ENCODE assay signal across 8 cellular contexts in genomic region chr11:309558-309855, GRCh38. TPM values are rescaled to one million over a fixed set of nuclear protein-coding genes. Genes with fewer than 3 reads are reported as not detected.
DNase-seq lines count a peak whose midpoint lies in the region; FAIRE-seq and TF ChIP-seq lines count a peak whose summit lies in the region.

No MANE protein-coding gene starts in this region.

- H3K27ac ChIP-seq in keratinocyte (ENCODE audit: control insufficient read depth, insufficient read depth, low read length): no peak overlapping the region
- H3K27ac ChIP-seq in spleen: peak overlapping the region; percentile 81 to 97 (median 90)

- dilution Hi-C loops in keratinocyte (cut with MboI; ENCODE audit: extremely low pct_ligation_motif_present, low sequenced_read_pairs): no loop called here

- peak overlapping the region; percentile 35 for H3K4me2 ChIP-seq in keratinocyte (ENCODE audit: control insufficient read depth, extremely low read depth, insufficient read depth, low read depth, low read length)

- TF ChIP-seq POLR2A in spleen (IDR thresholded peaks at IDR 0.05): no peak

- 35 to 53% (median 48%) methylated on average over 2 of the region's 2 CpGs for WGBS in spleen, 5 donors

- H2AFZ ChIP-seq in keratinocyte (ENCODE audit: control insufficient read depth, low read length): no peak overlapping the region

- no peaks in the 10 kb centered on the region for H3K9me3 ChIP-seq in keratinocyte (ENCODE audit: control insufficient read depth, low read depth, low read length)
- H3K9me3 ChIP-seq in spleen: no peaks in the 10 kb centered on the region

- peak overlapping the region; percentile 91 for H3K4me3 Mint-ChIP-seq in activated naive CD8-positive, alpha-beta T cell

- TF ChIP-seq CTCF in keratinocyte (optimal IDR thresholded peaks at IDR 0.05 in 1 of 3, IDR thresholded peaks at IDR 0.05 in 1 of 3, conservative IDR thresholded peaks at IDR 0.05 in 1 of 3; ENCODE audit: extremely low read depth in 1 of 3, insufficient read depth in 2 of 3, low read length in 3 of 3): no peak
- TF ChIP-seq CTCF in spleen (IDR thresholded peaks at IDR 0.05 in 8 of 11, conservative IDR thresholded peaks at IDR 0.05 in 3 of 11): no peak

- H3K4me1 Mint-ChIP-seq in activated naive CD8-positive, alpha-beta T cell (ENCODE audit: low read depth): peaks cover 55% of the 10 kb centered on the region

- H3K36me3 ChIP-seq in keratinocyte (ENCODE audit: control insufficient read depth in 2 of 2, extremely low read depth in 1 of 2, insufficient read depth in 2 of 2, low read length in 2 of 2) (no peaks in the 10 kb centered on the region), spleen (peaks cover 0 to 5% (median 0%) of the 10 kb centered on the region in 6 donors)

- peak overlapping the region in 1 of 3 experiments; percentile 29 for H3K4me3 ChIP-seq in keratinocyte (ENCODE audit: control insufficient read depth in 2 of 3, extremely low read depth in 1 of 3, insufficient read depth in 2 of 3, low read depth in 1 of 3, low read length in 3 of 3)
- H3K4me3 ChIP-seq in spleen: peak overlapping the region; percentile 32 to 74 (median 65)

- POLR2A ChIA-PET in HEK293T (lab: Yijun Ruan, JAX): interaction anchor here (1.1 to 1.4 kb wide), 2 partner anchors 46 to 139 kb away, joined by 3 to 4 read pairs; no protein-coding TSS in a partner anchor

- peaks cover 5% of the 10 kb centered on the region for H3K79me2 ChIP-seq in keratinocyte (ENCODE audit: control insufficient read depth, insufficient read depth, low read length)

- DNase-seq in HEK293T (ENCODE audit: extremely low spot score): no peak
- no peak for DNase-seq in keratinocyte (ENCODE audit: low read depth, low spot score)
- DNase-seq in spleen: no peak
- no peak for DNase-seq in AG08396 (ENCODE audit: low spot score)
- DNase-seq in amygdala (lab: John Stamatoyannopoulos, UW): no peak
- DNase-seq in stimulated activated naive CD4-positive, alpha-beta T cell (lab: John Stamatoyannopoulos, UW): no peak
- DNase-seq in NCI-H2171 treated with DMSO at 0.1 percent for 48 hours (lab: John Stamatoyannopoulos, UW): no peak

- peak overlapping the region; percentile 93 for H3K27ac Mint-ChIP-seq in activated naive CD8-positive, alpha-beta T cell

- H3K27me3 ChIP-seq in keratinocyte (ENCODE audit: control insufficient read depth, extremely low read depth, insufficient read depth, low read length) (no peaks in the 10 kb centered on the region), spleen (replicated peaks in 1 of 7) (no peaks in the 10 kb centered on the region)

- H3K36me3 Mint-ChIP-seq in activated naive CD8-positive, alpha-beta T cell: no peaks in the 10 kb centered on the region

- intact Hi-C loops in spleen (cut with DNase I; ENCODE audit: low total_unique reads): loop anchor here (5.0 kb wide), 1 partner anchor 48 kb away; no protein-coding TSS in a partner anchor

- peaks cover 33% of the 10 kb centered on the region for H3K4me1 ChIP-seq in keratinocyte (ENCODE audit: control insufficient read depth, extremely low read depth, insufficient read depth, low read length)
- peaks cover 38 to 82% (median 67%) of the 10 kb centered on the region in 6 donors for H3K4me1 ChIP-seq in spleen

- H4K20me1 ChIP-seq in keratinocyte (ENCODE audit: control insufficient read depth, extremely low read depth, insufficient read depth, low read length): no peaks in the 10 kb centered on the region

- H3K27me3 Mint-ChIP-seq in activated naive CD8-positive, alpha-beta T cell: no peaks in the 10 kb centered on the region

- no peaks in the 10 kb centered on the region for H3K9me1 ChIP-seq in keratinocyte (ENCODE audit: control insufficient read depth, extremely low read depth, insufficient read depth, low read length)

- no peak overlapping the region for H3K9ac ChIP-seq in keratinocyte (ENCODE audit: control insufficient read depth, extremely low read depth, insufficient read depth, low read length)

- FAIRE-seq in keratinocyte (lab: Jason Lieb, UNC): no peak

- no peaks in the 10 kb centered on the region for H3K9me3 Mint-ChIP-seq in activated naive CD8-positive, alpha-beta T cell (ENCODE audit: low read depth)

- CTCF ChIA-PET in HEK293T (lab: Yijun Ruan, JAX): interaction anchor here (0.8 kb wide), 1 partner anchor 18 kb away, joined by 3 read pairs; no protein-coding TSS in a partner anchor

TF ChIP-seq in HEK293T, 16 proteins besides CTCF, POLR2A, EP300 and RAD21:
- TF ChIP-seq L3MBTL2 (conservative IDR thresholded peaks at IDR 0.05) (0 out of 2 replicates have a peak, but pooled peaks have one; percentile 19), SP1 (IDR thresholded peaks at IDR 0.05) (no peak)

RNA-seq across cellular contexts. Expression of gene IFITM2, which starts 1.9 kb away (rescaled TPM):
- polyA plus RNA-seq in keratinocyte (26.9 to 83.0 TPM (median 72.3 TPM) in 3 replicates), spleen (1,000 to 10,000 TPM in 1 of 3 donors, 100 to 1,000 TPM in 2; 680 to 1,006 (median 885) TPM)
- polyA plus RNA-seq in keratinocyte (2011; ENCODE audit: low read depth): 6.3 TPM
- 64.8 and 210 TPM in 2 replicates for polyA plus RNA-seq in keratinocyte (2011; cell fraction: cytosol; rRNA removed)
- 42.2 and 109 TPM in 2 replicates for polyA plus RNA-seq in keratinocyte (2011; cell fraction: nucleus; rRNA removed)
- polyA plus RNA-seq in keratinocyte (2012; ENCODE audit: low replicate concordance): 53.9 and 150 TPM in 2 replicates
- 20.9 to 46.0 TPM (median 41.8 TPM) in 3 replicates for polyA minus RNA-seq in keratinocyte
- 88.1 TPM for polyA minus RNA-seq in keratinocyte (2011; cell fraction: cytosol; rRNA and poly(A)+ RNA removed)
- 4.3 and 4.6 TPM in 2 replicates for polyA minus RNA-seq in keratinocyte (2011; cell fraction: nucleus; rRNA and poly(A)+ RNA removed)
- total RNA-seq in spleen: 1,000 to 10,000 TPM in 4 of 7 donors, 100 to 1,000 TPM in 3; 507 to 1,635 (median 1,062) TPM

RNA-seq across cellular contexts. Expression of gene IFITM1, which starts 4.3 kb away (rescaled TPM):
- polyA plus RNA-seq in keratinocyte: 333 to 549 TPM (median 333 TPM) in 3 replicates
- 6.0 TPM for polyA plus RNA-seq in keratinocyte (2011; ENCODE audit: low read depth)
- polyA plus RNA-seq in keratinocyte (2011; cell fraction: cytosol; rRNA removed): 283 and 377 TPM in 2 replicates
- 235 and 342 TPM in 2 replicates for polyA plus RNA-seq in keratinocyte (2011; cell fraction: nucleus; rRNA removed)
- polyA plus RNA-seq in keratinocyte (2012; ENCODE audit: low replicate concordance): 25.1 and 252 TPM in 2 replicates
- polyA minus RNA-seq in keratinocyte: 312 to 864 TPM (median 567 TPM) in 3 replicates
- polyA minus RNA-seq in keratinocyte (2011; cell fraction: cytosol; rRNA and poly(A)+ RNA removed): 260 TPM
- 81.1 and 91.2 TPM in 2 replicates for polyA minus RNA-seq in keratinocyte (2011; cell fraction: nucleus; rRNA and poly(A)+ RNA removed)
- total RNA-seq in spleen: 100 to 1,000 TPM; 333 to 670 (median 510) TPM
- 100 to 1,000 TPM; 314 to 496 (median 327) TPM for polyA plus RNA-seq in spleen

RNA-seq across cellular contexts. Expression of gene IFITM5, which starts 10.2 kb away (rescaled TPM):
- polyA plus RNA-seq in keratinocyte (not detected in 3 replicates), spleen (not detected)
- polyA plus RNA-seq in keratinocyte (2011; ENCODE audit: low read depth): not detected
- polyA plus RNA-seq in keratinocyte (2011; cell fraction: cytosol; rRNA removed): not detected in 2 replicates
- not detected in 2 replicates for polyA plus RNA-seq in keratinocyte (2011; cell fraction: nucleus; rRNA removed)
- polyA plus RNA-seq in keratinocyte (2012; ENCODE audit: low replicate concordance): not detected in 2 replicates
- polyA minus RNA-seq in keratinocyte: not detected in 3 replicates
- polyA minus RNA-seq in keratinocyte (2011; cell fraction: cytosol; rRNA and poly(A)+ RNA removed): not detected
- not detected in 2 replicates for polyA minus RNA-seq in keratinocyte (2011; cell fraction: nucleus; rRNA and poly(A)+ RNA removed)
- total RNA-seq in spleen: not detected

RNA-seq across cellular contexts. Expression of gene IFITM3, which starts 11.2 kb away (rescaled TPM):
- polyA plus RNA-seq in keratinocyte (295 to 696 TPM (median 435 TPM) in 3 replicates), spleen (100 to 1,000 TPM; 391 to 618 (median 599) TPM)
- 37.7 TPM for polyA plus RNA-seq in keratinocyte (2011; ENCODE audit: low read depth)
- polyA plus RNA-seq in keratinocyte (2011; cell fraction: cytosol; rRNA removed): 709 and 1,249 TPM in 2 replicates
- 298 and 424 TPM in 2 replicates for polyA plus RNA-seq in keratinocyte (2011; cell fraction: nucleus; rRNA removed)
- polyA plus RNA-seq in keratinocyte (2012; ENCODE audit: low replicate concordance): 467 and 1,605 TPM in 2 replicates
- 528 to 1,935 TPM (median 993 TPM) in 3 replicates for polyA minus RNA-seq in keratinocyte
- 925 TPM for polyA minus RNA-seq in keratinocyte (2011; cell fraction: cytosol; rRNA and poly(A)+ RNA removed)
- 156 and 170 TPM in 2 replicates for polyA minus RNA-seq in keratinocyte (2011; cell fraction: nucleus; rRNA and poly(A)+ RNA removed)
- total RNA-seq in spleen: 100 to 1,000 TPM; 314 to 942 (median 472) TPM

RNA-seq across cellular contexts. Expression of gene PGGHG, which starts 20.6 kb away (rescaled TPM):
- polyA plus RNA-seq in keratinocyte (4.3 to 12.2 TPM (median 6.2 TPM) in 3 replicates), spleen (100 to 1,000 TPM; 127 to 250 (median 134) TPM)
- 2.0 TPM for polyA plus RNA-seq in keratinocyte (2011; ENCODE audit: low read depth)
- polyA plus RNA-seq in keratinocyte (2011; cell fraction: cytosol; rRNA removed): 0.97 and 2.1 TPM in 2 replicates
- 68.1 and 95.0 TPM in 2 replicates for polyA plus RNA-seq in keratinocyte (2011; cell fraction: nucleus; rRNA removed)
- polyA plus RNA-seq in keratinocyte (2012; ENCODE audit: low replicate concordance): 3.6 and 6.4 TPM in 2 replicates
- polyA minus RNA-seq in keratinocyte: 2.3 to 3.0 TPM (median 2.4 TPM) in 3 replicates
- 2.7 TPM for polyA minus RNA-seq in keratinocyte (2011; cell fraction: cytosol; rRNA and poly(A)+ RNA removed)
- polyA minus RNA-seq in keratinocyte (2011; cell fraction: nucleus; rRNA and poly(A)+ RNA removed): 6.5 and 6.8 TPM in 2 replicates
- total RNA-seq in spleen: 100 to 1,000 TPM in 6 of 7 donors, 10 to 100 TPM in 1; 53.4 to 182 (median 128) TPM
